In genomic region chr3:135860761-135861160, GRCh38 we compare ENCODE assay signal across 18 cellular contexts.
"Had no signal": no experiment of that assay in that cellular context is flagged by ENCODE, and none has a peak within 500 bp of the region (broad histone marks: within the 10 kb centered on the region; RNA-seq: fewer than 3 reads in every experiment).

No MANE protein-coding gene starts in this region.

- DNase-seq: activated B cell treated with CpG ODN at 0.5 μM for 24 hours; activated CD4-positive, alpha-beta T cell treated with anti-CD3 and anti-CD28 coated beads, Interleukin-2, amount 10 ng/mL, durations not matched to agents 24 days and 14 days; activated CD8-positive, alpha-beta memory T cell treated with anti-CD3 and anti-CD28 coated beads, Interleukin-2, amount 50 U/mL, for 48 hours; activated gamma-delta T cell treated with Interleukin-2 at 50 U/mL for 16 hours; amniotic stem cell; cortex of kidney; effector CD4-positive, alpha-beta T cell; esophagus squamous epithelium; foreskin fibroblast; head of caudate nucleus; immature natural killer cell; mesenchymal stem cell; nucleus accumbens; small intestine; stimulated activated CD4-positive, alpha-beta T cell treated with anti-CD3 and anti-CD28 coated beads, Interleukin-4, amount 100 ng/mL, for 24 hours; stimulated activated naive CD4-positive, alpha-beta T cell had no signal

- H3K4me1 ChIP-seq: esophagus squamous epithelium, tibial nerve had no signal

- ATAC-seq: right cardiac atrium had no signal

- H3K4me3 ChIP-seq: esophagus squamous epithelium, tibial nerve had no signal

- H3K9me3 ChIP-seq: esophagus squamous epithelium, tibial nerve had no signal

- H3K36me3 ChIP-seq: esophagus squamous epithelium, tibial nerve had no signal

- H3K27me3 ChIP-seq: esophagus squamous epithelium, tibial nerve had no signal

- H3K27ac ChIP-seq: esophagus squamous epithelium, tibial nerve had no signal
